In the genomic region with DNA sequence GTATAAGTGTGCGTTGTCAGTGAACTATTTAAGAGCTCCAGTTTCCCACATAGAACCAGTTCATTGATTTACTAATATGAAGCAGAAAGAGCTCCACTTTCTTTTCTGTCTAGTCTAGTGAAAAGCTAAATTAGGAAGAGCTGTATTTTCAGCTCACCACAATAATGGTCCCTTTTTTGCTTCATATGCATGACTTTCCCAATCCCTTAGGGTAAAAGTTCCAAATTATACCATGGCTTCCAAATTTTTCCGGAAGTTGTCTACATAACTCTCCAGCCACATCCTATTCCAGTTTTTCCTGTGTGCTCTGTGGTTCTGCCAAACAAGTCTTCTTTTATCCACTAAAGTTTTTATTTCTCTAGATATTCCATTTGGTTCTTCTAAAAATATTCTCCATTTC, we compare ENCODE assay signal across 18 cellular contexts.
DNase-seq lines count a peak whose midpoint lies in the region; ATAC-seq lines count a peak whose summit lies in the region.
"Had no signal": no experiment of that assay in that cellular context is flagged by ENCODE, and none has a peak within 500 bp of the region (broad histone marks: within the 10 kb centered on the region; RNA-seq: fewer than 3 reads in every experiment).

No MANE protein-coding gene starts in this region.

- H3K36me3 ChIP-seq in SK-N-MC (ENCODE audit: insufficient read depth, low read length): no peaks in the 10 kb centered on the region
- H3K36me3 ChIP-seq: BLaER1 had no signal

- no peak overlapping the region for H3K9ac ChIP-seq in SK-N-MC (ENCODE audit: insufficient read length)
- H3K9ac ChIP-seq: BLaER1 had no signal

- no peak overlapping the region for H3K4me3 ChIP-seq in SK-N-MC
- H3K4me3 ChIP-seq: BLaER1, GM12878, GM23338 had no signal

- no peak for ATAC-seq in GM19455 (IDR thresholded peaks at IDR 0.05; ENCODE audit: unreplicated experiment)
- ATAC-seq: CD8-positive, alpha-beta T cell; GM12878; GM23338; HCT116 had no signal

- H3K9me3 ChIP-seq in SK-N-MC (ENCODE audit: low read depth, low read length): no peaks in the 10 kb centered on the region
- H3K9me3 ChIP-seq: BLaER1 had no signal

- H3K27ac ChIP-seq in SK-N-MC: no peak overlapping the region
- H3K27ac ChIP-seq: BLaER1, C4-2B had no signal

- peak; percentile 62 for DNase-seq in RPMI7951 (ENCODE audit: low read depth)
- DNase-seq in SK-N-MC (ENCODE audit: low read depth, low spot score): peak; percentile 5
- peak; percentile 19 for DNase-seq in epidermal melanocyte (ENCODE audit: insufficient read length, low spot score)
- DNase-seq in NCI-H2081 (lab: John Stamatoyannopoulos, UW): no peak
- DNase-seq in NCI-H1930 (lab: John Stamatoyannopoulos, UW): no peak
- DNase-seq: CD4-positive, CD25-positive, alpha-beta regulatory T cell; CD8-positive, alpha-beta T cell; DMS 273 treated with DMSO at 0.1 percent for 48 hours; DMS79; EL; GDM1; H9 had no signal

Comparison
In these comparisons a context has a peak if more than half of its experiments do, and no peak if none do; other contexts are left out.
1. DNase-seq: peak in RPMI7951 (single experiment), SK-N-MC (single experiment) and epidermal melanocyte (single experiment); none in NCI-H2081 (0 of 2) and NCI-H1930 (0 of 2).